9 cellular contexts compared by ENCODE assay signal in the genomic region with DNA sequence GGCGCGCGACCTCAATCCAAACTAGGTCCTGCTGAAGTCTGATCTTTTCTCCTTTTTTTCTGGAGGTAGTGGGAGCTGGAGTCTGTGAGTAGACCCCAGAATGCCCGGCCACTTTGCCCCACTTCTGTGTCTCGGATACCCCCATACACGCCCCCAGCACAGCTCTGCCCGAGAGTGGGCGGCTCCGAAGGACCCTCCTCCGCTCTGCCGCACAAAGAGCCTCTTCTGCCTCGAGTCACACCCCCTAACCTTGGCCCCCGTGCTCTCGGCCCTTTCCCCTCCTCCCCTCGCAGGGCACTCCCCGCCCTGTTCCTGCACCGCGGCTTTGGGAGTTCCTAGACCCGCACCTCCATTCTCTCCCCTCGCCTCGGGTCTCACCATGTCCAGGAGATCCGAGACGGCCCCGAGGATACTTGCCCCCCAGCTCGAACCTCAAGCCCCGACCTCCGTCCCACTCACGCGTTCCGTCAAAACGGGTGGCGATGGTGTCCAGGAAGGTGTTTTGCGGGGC. TPM values are rescaled to one million over a fixed set of nuclear protein-coding genes. Genes with fewer than 3 reads are reported as not detected.
A peak's percentile ranks its signal among the peaks of the same experiment; 100 is the strongest.
DNase-seq lines count a peak whose midpoint lies in the region; TF ChIP-seq lines count a peak whose summit lies in the region.
"Had no signal": no experiment of that assay in that cellular context is flagged by ENCODE, and none has a peak within 500 bp of the region (broad histone marks: within the 10 kb centered on the region; RNA-seq: fewer than 3 reads in every experiment).

No MANE protein-coding gene starts in this region.

- H3K27ac ChIP-seq in DOHH2 (ENCODE audit: low read depth, low read length), result no peak overlapping the region
- H3K27ac ChIP-seq in KMS-11, result no peak overlapping the region
- no peak overlapping the region for H3K27ac ChIP-seq in duodenal mucosa (ENCODE audit: low read depth, low read length)
- H3K27ac ChIP-seq in ovary, result no peak overlapping the region
- no peak overlapping the region for H3K27ac ChIP-seq in RWPE1
- H3K27ac ChIP-seq: gastroesophageal sphincter had no signal

- H2AFZ ChIP-seq in KMS-11 (ENCODE audit: low read depth), result peak overlapping the region; percentile 45; the same call in 1 of the 2 replicates

- no peak overlapping the region for H3K9ac ChIP-seq in KMS-11
- H3K9ac ChIP-seq in duodenal mucosa (ENCODE audit: low read depth in 1 of 2, low read length in 2 of 2), result no peak overlapping the region

- 1% methylated on average over 33 of the region's 33 CpGs for WGBS in ovary, 3 donors

- H4K20me1 ChIP-seq in DOHH2 (ENCODE audit: control insufficient read depth, insufficient read depth, low read depth, low read length), result no peaks in the 10 kb centered on the region
- H4K20me1 ChIP-seq in KMS-11 (ENCODE audit: insufficient read depth), result no peaks in the 10 kb centered on the region

- H3K4me3 ChIP-seq in DOHH2 (ENCODE audit: low read length) (peak overlapping the region; percentile 70), KMS-11 (IDR thresholded peaks at IDR 0.05; ENCODE audit: insufficient read depth, low read depth, low read length) (no peak overlapping the region), duodenal mucosa (ENCODE audit: low read depth in 1 of 2, low read length in 2 of 2) (peak overlapping the region; percentile 22 to 54), ovary (peak overlapping the region; percentile 19)

- H3K36me3 Mint-ChIP-seq in osteocyte (ENCODE audit: unreplicated experiment), result no peaks in the 10 kb centered on the region

- H3K79me2 ChIP-seq in DOHH2 (ENCODE audit: control insufficient read depth, low read length) (no peaks in the 10 kb centered on the region), KMS-11 (ENCODE audit: insufficient read depth, low read depth) (no peaks in the 10 kb centered on the region)

- DNase-seq in ovary (no peak), HCEC 1CT (no peak), anterior cingulate cortex (lab: John Stamatoyannopoulos, UW) (no peak), RWPE1 (ENCODE audit: low spot score) (no peak), osteocyte (ENCODE audit: extremely low spot score, unreplicated experiment) (no peak)

- TF ChIP-seq POLR2A in ovary (IDR thresholded peaks at IDR 0.05), result no peak

- H3K4me2 ChIP-seq in DOHH2 (ENCODE audit: low read length) (peak overlapping the region; percentile 75), KMS-11 (peak overlapping the region; percentile 79)

- POLR2A ChIA-PET in RWPE1 (lab: Yijun Ruan, JAX; ENCODE audit: low non-redundant PET), result no interaction called here

- TF ChIP-seq EP300 in ovary (IDR thresholded peaks at IDR 0.05), result no peak

- no peak for TF ChIP-seq CTCF in DOHH2 (IDR thresholded peaks at IDR 0.05; ENCODE audit: low read depth, low read length, poor library complexity, severe bottlenecking)
- no peak for TF ChIP-seq CTCF in KMS-11 (conservative IDR thresholded peaks at IDR 0.05; ENCODE audit: low read depth, low read length)
- TF ChIP-seq CTCF in ovary (IDR thresholded peaks at IDR 0.05), result no peak
- TF ChIP-seq CTCF in RWPE1 (conservative IDR thresholded peaks at IDR 0.05; ENCODE audit: low read depth), result no peak
- TF ChIP-seq CTCF in osteocyte (IDR thresholded peaks at IDR 0.05), result no peak

- no peak overlapping the region for H3K4me3 Mint-ChIP-seq in osteocyte (ENCODE audit: unreplicated experiment)

- H3K9me2 ChIP-seq in DOHH2 (replicated peaks; ENCODE audit: control insufficient read depth, low read length), result no peaks in the 10 kb centered on the region

- H3K27me3 Mint-ChIP-seq in osteocyte (ENCODE audit: unreplicated experiment), result peaks cover 49% of the 10 kb centered on the region

- CTCF ChIA-PET in RWPE1 (lab: Yijun Ruan, JAX), result interaction anchor here (0.6 to 1.1 kb wide), 3 partner anchors 20 to 279 kb away, joined by 3 read pairs; no protein-coding TSS in a partner anchor

- intact Hi-C loops in ovary (cut with DNase I), result no loop called here

- H3K27ac Mint-ChIP-seq in osteocyte (ENCODE audit: unreplicated experiment), result no peak overlapping the region

- H3K27me3 ChIP-seq in DOHH2 (ENCODE audit: control insufficient read depth, low read length) (peaks cover 19% of the 10 kb centered on the region), KMS-11 (ENCODE audit: insufficient read depth, low read depth) (peaks cover 7% of the 10 kb centered on the region), duodenal mucosa (ENCODE audit: control insufficient read depth in 1 of 2, insufficient read depth in 2 of 2, low read length in 2 of 2) (peaks cover 2 to 7% of the 10 kb centered on the region in 2 donors), ovary (no peaks in the 10 kb centered on the region)

- H3K9me3 Mint-ChIP-seq in osteocyte (ENCODE audit: unreplicated experiment), result no peaks in the 10 kb centered on the region

- H3K9me3 ChIP-seq in DOHH2 (ENCODE audit: control insufficient read depth, insufficient read depth, low read length), result no peaks in the 10 kb centered on the region
- no peaks in the 10 kb centered on the region for H3K9me3 ChIP-seq in duodenal mucosa (ENCODE audit: control insufficient read depth in 1 of 2, low read length in 2 of 2)
- no peaks in the 10 kb centered on the region for H3K9me3 ChIP-seq in ovary
- H3K9me3 ChIP-seq: gastroesophageal sphincter had no signal

- peaks cover 23% of the 10 kb centered on the region for H3K4me1 Mint-ChIP-seq in osteocyte (ENCODE audit: unreplicated experiment)

- H3K36me3 ChIP-seq in DOHH2 (ENCODE audit: control insufficient read depth, low read length) (no peaks in the 10 kb centered on the region), KMS-11 (ENCODE audit: insufficient read depth) (no peaks in the 10 kb centered on the region), duodenal mucosa (ENCODE audit: control insufficient read depth in 1 of 2, insufficient read depth in 2 of 2, low read length in 2 of 2) (no peaks in the 10 kb centered on the region), ovary (no peaks in the 10 kb centered on the region)
- H3K36me3 ChIP-seq: gastroesophageal sphincter had no signal

- peaks cover 8% of the 10 kb centered on the region; the same call in 1 of the 2 replicates for H3F3A ChIP-seq in DOHH2 (ENCODE audit: control insufficient read depth, insufficient read depth)

- peaks cover 62% of the 10 kb centered on the region for H3K4me1 ChIP-seq in DOHH2 (ENCODE audit: control insufficient read depth, low read length)
- H3K4me1 ChIP-seq in KMS-11 (ENCODE audit: low read depth, poor library complexity, severe bottlenecking), result peaks cover 58% of the 10 kb centered on the region
- H3K4me1 ChIP-seq in duodenal mucosa (ENCODE audit: control insufficient read depth in 1 of 2, insufficient read depth in 2 of 2, low read length in 2 of 2), result peaks cover 29 to 45% of the 10 kb centered on the region in 2 donors
- H3K4me1 ChIP-seq in ovary (ENCODE audit: insufficient read depth), result peaks cover 14% of the 10 kb centered on the region

RNA-seq across cellular contexts. Expression of gene KCNH4, which starts 0.5 kb away (rescaled TPM):
- under 1 TPM in 4 of 7 donors, not detected in 3; 0.08 to 0.40 (median 0.15) TPM for total RNA-seq in ovary
- polyA plus RNA-seq in ovary, result under 1 TPM in 1 of 2 donors, not detected in 1; 0.07 TPM
- not detected in 2 replicates for total RNA-seq in osteocyte

RNA-seq across cellular contexts. Expression of gene HCRT, which starts 4.8 kb away (rescaled TPM):
- total RNA-seq in ovary, result not detected
- not detected for polyA plus RNA-seq in ovary
- total RNA-seq in osteocyte, result not detected in 2 replicates
- total RNA-seq: gastroesophageal sphincter had no signal

RNA-seq across cellular contexts. Expression of gene GHDC, which starts 13.8 kb away (rescaled TPM):
- total RNA-seq in ovary, result 10 to 100 TPM; 19.5 to 40.1 (median 31.0) TPM
- polyA plus RNA-seq in ovary, result 10 to 100 TPM in 1 of 2 donors, 1 to 10 TPM in 1; 9.2 to 30.4 TPM
- 7.3 and 9.1 TPM in 2 replicates for total RNA-seq in osteocyte

RNA-seq across cellular contexts. Expression of gene RAB5C, which starts 25.7 kb away (rescaled TPM):
- 100 to 1,000 TPM in 2 of 7 donors, 10 to 100 TPM in 5; 53.8 to 114 (median 94.3) TPM for total RNA-seq in ovary
- polyA plus RNA-seq in ovary, result 100 to 1,000 TPM; 124 to 130 TPM
- total RNA-seq in osteocyte, result 121 and 126 TPM in 2 replicates

RNA-seq across cellular contexts. Expression of gene HSPB9, which starts 57.9 kb away (rescaled TPM):
- total RNA-seq in ovary (under 1 TPM; 0.15 to 0.95 (median 0.48) TPM), osteocyte (not detected in 2 replicates)
- under 1 TPM in 1 of 2 donors, not detected in 1; 0.46 TPM for polyA plus RNA-seq in ovary
- total RNA-seq: gastroesophageal sphincter had no signal
